15 cellular contexts compared by ENCODE assay signal in the genomic region with DNA sequence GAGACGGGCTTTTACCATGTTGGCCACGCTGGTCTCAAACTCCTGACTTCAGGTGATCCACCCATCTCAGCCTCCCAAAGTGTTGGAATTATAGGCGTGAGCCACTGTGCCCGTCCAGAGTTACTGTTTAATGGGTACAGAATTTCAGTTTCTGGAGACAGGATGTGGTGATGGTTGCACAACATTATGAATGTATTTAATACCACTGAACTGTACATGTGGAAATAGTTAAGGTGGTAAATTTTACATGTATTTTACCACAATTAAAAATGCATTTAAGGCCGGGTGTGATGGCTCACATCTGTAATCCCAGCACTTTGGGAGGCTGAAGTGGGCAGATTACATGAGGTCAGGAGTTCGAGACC. TPM values are rescaled to one million over a fixed set of nuclear protein-coding genes. Genes with fewer than 3 reads are reported as not detected.
DNase-seq lines count a peak whose midpoint lies in the region; ATAC-seq, FAIRE-seq and TF ChIP-seq lines count a peak whose summit lies in the region.
"Not testable (repeated sequence)": the region's sequence is repeated elsewhere in the genome, so short reads cannot be mapped to it uniquely, and the experiment has no call there.
"Had no signal": no experiment of that assay in that cellular context is flagged by ENCODE, and none has a peak within 500 bp of the region (broad histone marks: within the 10 kb centered on the region; RNA-seq: fewer than 3 reads in every experiment).

No MANE protein-coding gene starts in this region.

- not testable (repeated sequence) for H3K4me1 Mint-ChIP-seq in activated CD4-positive, alpha-beta T cell treated with anti-CD3 and anti-CD28 coated beads, Interleukin-2, amount 10 ng/mL, durations not matched to agents 24 days and 14 days; natural killer cell

- peaks cover 11% of the 10 kb centered on the region for H3K27me3 Mint-ChIP-seq in activated CD4-positive, alpha-beta T cell treated with anti-CD3 and anti-CD28 coated beads, Interleukin-2, amount 10 ng/mL, durations not matched to agents 24 days and 14 days
- not testable (repeated sequence) for H3K27me3 Mint-ChIP-seq in natural killer cell (ENCODE audit: low read depth in 2 of 2)

- H3K27me3 ChIP-seq in bronchial epithelial cell (ENCODE audit: control insufficient read depth, insufficient read depth, low read length): not testable (repeated sequence)

- not testable (repeated sequence) for H3K36me3 Mint-ChIP-seq in activated CD4-positive, alpha-beta T cell treated with anti-CD3 and anti-CD28 coated beads, Interleukin-2, amount 10 ng/mL, durations not matched to agents 24 days and 14 days (ENCODE audit: low read depth); natural killer cell

- not testable (repeated sequence) for H3K9me3 Mint-ChIP-seq in activated CD4-positive, alpha-beta T cell treated with anti-CD3 and anti-CD28 coated beads, Interleukin-2, amount 10 ng/mL, durations not matched to agents 24 days and 14 days; natural killer cell

- not testable (repeated sequence) for H3K4me3 ChIP-seq in AG09309 (ENCODE audit: control insufficient read depth, low read depth, low read length); bronchial epithelial cell (ENCODE audit: low read depth, low read length); fibroblast of the aortic adventitia (ENCODE audit: low read depth, low read length)

- DNase-seq in AG09309 (ENCODE audit: low read depth): peak; percentile 32
- peak; percentile 78 for DNase-seq in GF-D8 (lab: John Stamatoyannopoulos, UW)
- DNase-seq in KG1 (lab: John Stamatoyannopoulos, UW): peak; percentile 13
- peak; percentile 49 for DNase-seq in NOMO-1 treated with dmso at 0.1 percent for 144 hours (lab: John Stamatoyannopoulos, UW; ENCODE audit: unreplicated experiment)
- DNase-seq in activated CD4-positive, alpha-beta T cell treated with anti-CD3 and anti-CD28 coated beads, Interleukin-2, amount 10 ng/mL, durations not matched to agents 24 days and 14 days: peak; percentile 60
- peak; percentile 36 for DNase-seq in bronchial epithelial cell (ENCODE audit: low read depth)
- peak; percentile 45 for DNase-seq in fibroblast of the aortic adventitia (ENCODE audit: low read depth)
- DNase-seq in natural killer cell: peak; percentile 22

- not testable (repeated sequence) for FAIRE-seq in bronchial epithelial cell (lab: Jason Lieb, UNC)

- TF ChIP-seq CTCF in AG09309 (IDR thresholded peaks at IDR 0.05; ENCODE audit: control insufficient read depth, insufficient read depth, low read depth, low read length, missing control alignments); bronchial epithelial cell (IDR thresholded peaks at IDR 0.05; ENCODE audit: insufficient read depth, low read length, severe bottlenecking); fibroblast of the aortic adventitia (IDR thresholded peaks at IDR 0.05; ENCODE audit: insufficient read depth, low read length); natural killer cell (IDR thresholded peaks at IDR 0.05): not testable (repeated sequence)

- not testable (repeated sequence) for H3K27ac Mint-ChIP-seq in activated CD4-positive, alpha-beta T cell treated with anti-CD3 and anti-CD28 coated beads, Interleukin-2, amount 10 ng/mL, durations not matched to agents 24 days and 14 days
- H3K27ac Mint-ChIP-seq in natural killer cell: peak overlapping the region; percentile 82 to 84

- intact Hi-C loops in activated CD4-positive, alpha-beta T cell treated with anti-CD3 and anti-CD28 coated beads, Interleukin-2, amount 10 ng/mL, durations not matched to agents 24 days and 14 days (cut with micrococcal nuclease): not testable (repeated sequence)
- intact Hi-C loops in natural killer cell (cut with micrococcal nuclease): loop anchor here (1.0 kb wide), 1 partner anchor 9 kb away; a partner anchor contains a TSS

- peak; percentile 75 to 87 (median 87) for ATAC-seq in natural killer cell

- not testable (repeated sequence) for H3K4me3 Mint-ChIP-seq in activated CD4-positive, alpha-beta T cell treated with anti-CD3 and anti-CD28 coated beads, Interleukin-2, amount 10 ng/mL, durations not matched to agents 24 days and 14 days
- H3K4me3 Mint-ChIP-seq in natural killer cell: peak overlapping the region; percentile 56

- not testable (repeated sequence) for H3K36me3 ChIP-seq in bronchial epithelial cell (ENCODE audit: control insufficient read depth, insufficient read depth, low read length)

RNA-seq across cellular contexts. Expression of a gene that starts 9.0 kb away (rescaled TPM):
- 0.09 TPM in 1 of 2 replicates, not detected in the other for total RNA-seq in activated CD4-positive, alpha-beta T cell treated with anti-CD3 and anti-CD28 coated beads, Interleukin-2, amount 10 ng/mL, durations not matched to agents 24 days and 14 days
- total RNA-seq in bronchial epithelial cell (under 0.01 TPM in 1 of 2 replicates, not detected in the other), fibroblast of the aortic adventitia (ENCODE audit: low replicate concordance) (under 0.01 TPM in 1 of 2 replicates, not detected in the other), natural killer cell (not detected)
- total RNA-seq: ascending aorta, cerebellum, left cardiac atrium, mesenteric fat pad, right cardiac atrium, stomach, tibial nerve had no signal

Comparison
In these comparisons a context has a peak if more than half of its experiments do, and no peak if none do; other contexts are left out.
1. DNase-seq: peak in every context shown above with its lines; median percentile 78 in GF-D8; 60 in activated CD4-positive, alpha-beta T cell treated with anti-CD3 and anti-CD28 coated beads, Interleukin-2, amount 10 ng/mL, durations not matched to agents 24 days and 14 days; 49 in NOMO-1 treated with dmso at 0.1 percent for 144 hours; 45 in fibroblast of the aortic adventitia; 36 in bronchial epithelial cell; 32 in AG09309; 22 in natural killer cell; 13 in KG1.